ENCODE assay signal across 1 cellular context in the genomic region with DNA sequence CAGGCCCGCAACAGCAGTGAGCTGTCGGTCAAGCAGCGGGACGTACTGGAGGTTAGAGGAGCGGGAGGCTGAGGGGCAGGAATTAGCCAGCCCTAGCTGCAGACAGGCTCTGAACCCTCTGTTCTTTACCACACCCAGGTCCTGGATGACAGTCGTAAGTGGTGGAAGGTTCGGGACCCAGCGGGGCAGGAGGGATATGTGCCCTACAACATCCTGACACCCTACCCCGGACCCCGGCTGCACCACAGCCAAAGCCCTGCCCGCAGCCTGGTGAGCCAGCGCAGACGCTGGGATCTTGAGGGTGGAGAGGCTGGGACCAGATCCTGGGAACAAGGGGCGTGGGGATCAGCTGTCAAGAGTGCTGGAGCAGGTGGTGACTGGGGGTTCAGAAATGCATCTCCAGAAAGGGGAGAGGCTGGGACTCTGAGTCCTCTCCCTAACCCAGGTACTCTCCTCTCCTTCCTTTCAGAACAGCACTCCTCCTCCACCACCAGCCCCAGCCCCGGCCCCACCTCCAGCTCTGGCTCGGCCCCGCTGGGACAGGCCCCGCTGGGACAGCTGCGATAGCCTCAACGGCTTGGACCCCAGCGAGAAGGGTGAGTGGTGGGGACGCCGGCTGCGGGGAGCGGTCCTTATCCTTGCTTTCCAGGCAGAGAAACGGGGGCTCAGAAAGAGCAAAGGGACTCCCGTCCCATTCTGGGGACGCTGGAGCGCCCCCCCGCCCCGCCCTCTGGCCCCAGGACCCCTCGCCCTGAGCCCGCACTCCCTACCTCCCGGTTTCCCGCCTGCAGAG.
TF ChIP-seq lines count a peak whose summit lies in the region.

No MANE protein-coding gene starts in this region.

TF ChIP-seq in GM23338, 12 proteins besides CTCF, POLR2A, EP300 and RAD21 (continued from another document):
- TF ChIP-seq ZNF331 (CRISPR knock-in tag; IDR thresholded peaks at IDR 0.05; ENCODE audit: low read depth) (no peak), EZH2phosphoT487 (IDR thresholded peaks at IDR 0.05; ENCODE audit: unreplicated experiment) (no peak), ZNF114 (CRISPR knock-in tag; IDR thresholded peaks at IDR 0.05) (no peak), EZH2 (IDR thresholded peaks at IDR 0.05; ENCODE audit: low read depth, unreplicated experiment) (no peak)
TF ChIP-seq in GM23338: peak in this region for 0.
